Comparison of ENCODE assay signal across 23 cellular contexts in the genomic region with DNA sequence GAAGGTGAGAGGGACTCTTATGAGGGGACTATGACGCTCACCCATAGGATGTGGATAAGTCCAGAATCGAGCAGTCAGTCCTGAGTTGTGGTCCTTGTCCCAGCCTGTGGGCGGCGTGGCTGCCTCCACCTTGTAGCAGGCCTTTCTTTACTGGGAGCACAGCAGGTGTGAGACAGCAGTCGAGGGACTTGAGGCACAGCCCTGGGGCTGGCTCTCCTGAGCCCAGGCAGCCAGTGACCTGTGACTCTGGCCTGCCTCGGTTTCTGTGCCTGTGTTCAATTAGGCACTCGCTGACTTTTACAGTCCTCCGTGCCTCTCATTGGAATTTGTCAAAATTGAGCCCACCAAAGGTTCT.
"Had no signal": no experiment of that assay in that cellular context is flagged by ENCODE, and none has a peak within 500 bp of the region (broad histone marks: within the 10 kb centered on the region; RNA-seq: fewer than 3 reads in every experiment).

No MANE protein-coding gene starts in this region.

- H3K36me3 Mint-ChIP-seq: natural killer cell treated with Interleukin-12 subunit alpha and Interleukin-12 subunit beta and Interleukin-15 and Interleukin-18, amount 100 ng/mL, for 72 hours had no signal

- FAIRE-seq: bronchial epithelial cell, colon, frontal cortex, islet of Langerhans, small intestine had no signal

- H3K9me3 Mint-ChIP-seq: activated naive CD4-positive, alpha-beta T cell treated with anti-CD3 and anti-CD28 coated beads, Interleukin-2, amount 50 U/mL, for 72 hours; natural killer cell treated with Interleukin-12 subunit alpha and Interleukin-12 subunit beta and Interleukin-15 and Interleukin-18, amount 100 ng/mL, for 72 hours; T-helper 2 cell treated with Interferon-gamma antibody and Interleukin-4, amounts not matched to agents 5 μg/mL and 100 μg/mL, for 36 hours had no signal

- H3K27me3 Mint-ChIP-seq: natural killer cell treated with Interleukin-12 subunit alpha and Interleukin-12 subunit beta and Interleukin-15 and Interleukin-18, amount 100 ng/mL, for 72 hours had no signal

- H3K27me3 ChIP-seq: left lung, sigmoid colon, tibial nerve had no signal

- H3K27ac Mint-ChIP-seq: T-helper 2 cell treated with Interferon-gamma antibody and Interleukin-4, amounts not matched to agents 5 μg/mL and 100 μg/mL, for 36 hours had no signal

- DNase-seq: activated CD4-positive, alpha-beta T cell treated with anti-CD3 and anti-CD28 coated beads for 4 hours; activated CD4-positive, alpha-beta T cell treated with anti-CD3 and anti-CD28 coated beads, Interleukin-2, amount 50 U/mL, for 4 hours; activated naive CD4-positive, alpha-beta T cell; activated T-cell treated with anti-CD3 and anti-CD28 coated beads, Interleukin-2, amount 50 U/mL, for 1 hour; anterior cingulate cortex; effector CD8-positive, alpha-beta T cell; lower lobe of right lung; mucosa of descending colon; sigmoid colon; small intestine; stimulated activated CD4-positive, alpha-beta T cell treated with anti-CD3 and anti-CD28 coated beads, Interleukin-1b, Interleukin-23, amount 100 ng/mL, for 48 hours; stimulated activated CD4-positive, alpha-beta T cell treated with anti-CD3 and anti-CD28 coated beads, Interleukin-4, amount 100 ng/mL, for 4 hours; stimulated activated CD8-positive, alpha-beta memory T cell treated with anti-CD3 and anti-CD28 coated beads, Interleukin-4, amount 100 ng/mL, for 48 hours; stimulated activated naive CD4-positive, alpha-beta T cell treated with Interleukin-2 at 50 U/mL for 16 hours had no signal

- H3K4me3 ChIP-seq: left lung, lower lobe of right lung, mucosa of descending colon, sigmoid colon, tibial nerve had no signal

- H3K27ac ChIP-seq: left lung, lower lobe of right lung, sigmoid colon, tibial nerve had no signal

- ATAC-seq: activated naive CD4-positive, alpha-beta T cell treated with anti-CD3 and anti-CD28 coated beads, Interleukin-2, amount 50 U/mL, for 72 hours; left lung; lower lobe of right lung; mucosa of descending colon; natural killer cell treated with Interleukin-12 subunit alpha and Interleukin-12 subunit beta and Interleukin-15 and Interleukin-18, amount 100 ng/mL, for 72 hours had no signal

- H3K9me3 ChIP-seq: left lung, lower lobe of right lung, mucosa of descending colon, sigmoid colon, tibial nerve had no signal

- H3K4me3 Mint-ChIP-seq: natural killer cell treated with Interleukin-12 subunit alpha and Interleukin-12 subunit beta and Interleukin-15 and Interleukin-18, amount 100 ng/mL, for 72 hours; T-helper 2 cell treated with Interferon-gamma antibody and Interleukin-4, amounts not matched to agents 5 μg/mL and 100 μg/mL, for 36 hours had no signal
